In genomic region chr5:54985301-54986268, GRCh38 we compare ENCODE assay signal across 9 cellular contexts. TPM values are rescaled to one million over a fixed set of nuclear protein-coding genes. Genes with fewer than 3 reads are reported as not detected.
DNase-seq lines count a peak whose midpoint lies in the region; ATAC-seq, FAIRE-seq and TF ChIP-seq lines count a peak whose summit lies in the region.
"Had no signal": no experiment of that assay in that cellular context is flagged by ENCODE, and none has a peak within 500 bp of the region (broad histone marks: within the 10 kb centered on the region; RNA-seq: fewer than 3 reads in every experiment).

TSS of gene ESM1 (minus strand) at chr5:54985593. CDS start at chr5:54985517, 76 bp downstream.

- peak within 1 kb of the TSS; percentile 53 for H3K4ac ChIP-seq in IMR-90 (ENCODE audit: low read depth, low read length)

- no peak for TF ChIP-seq POLR2A in IMR-90 (IDR thresholded peaks at IDR 0.05; ENCODE audit: low read depth, low read length)

- POLR2A ChIA-PET in CD8-positive, alpha-beta memory T cell (lab: Charles Lee), result no interaction called here
- POLR2A ChIA-PET in IMR-90 (lab: Charles Lee; ENCODE audit: unreplicated experiment), result no interaction called here

- H3K27me3 ChIP-seq in CD8-positive, alpha-beta memory T cell (ENCODE audit: insufficient read depth, low read length, poor library complexity, severe bottlenecking), result no peaks in the 10 kb centered on the region
- H3K27me3 ChIP-seq in IMR-90 (ENCODE audit: control insufficient read depth, insufficient read depth, low read length), result peaks cover 2% of the 10 kb centered on the region; the same call in 1 of the 2 replicates

- H2AK9ac ChIP-seq in IMR-90 (replicated peaks; ENCODE audit: low read depth, low read length, poor library complexity), result peak within 1 kb of the TSS; percentile 38

- H3K14ac ChIP-seq in IMR-90 (replicated peaks; ENCODE audit: low read depth, low read length), result peak within 1 kb of the TSS; percentile 65

- peak within 1 kb of the TSS; percentile 73 for H2BK120ac ChIP-seq in IMR-90 (ENCODE audit: low read depth, low read length)

- H2BK20ac ChIP-seq in IMR-90 (ENCODE audit: low read depth, low read length), result peak within 1 kb of the TSS; percentile 56; the same call in 1 of the 2 replicates

- intact Hi-C loops in IMR-90 (cut with micrococcal nuclease), result no loop called here

- no peaks in the 10 kb centered on the region for H3K36me3 Mint-ChIP-seq in CD8-positive, alpha-beta memory T cell
- H3K36me3 Mint-ChIP-seq in natural killer cell treated with Interleukin-12 subunit alpha and Interleukin-12 subunit beta and Interleukin-15 and Interleukin-18, amount 100 ng/mL, for 72 hours, result no peaks in the 10 kb centered on the region

- peak within 1 kb of the TSS; percentile 46; the same call in 1 of the 2 replicates for H3K18ac ChIP-seq in IMR-90 (ENCODE audit: low read depth, low read length)

- H3K4me2 ChIP-seq in IMR-90 (ENCODE audit: low read depth, low read length), result peak within 1 kb of the TSS; percentile 75

- no peak within 1 kb of the TSS for H2BK5ac ChIP-seq in IMR-90 (ENCODE audit: low read depth, low read length, poor library complexity, severe bottlenecking)

- no peak within 1 kb of the TSS for H3K56ac ChIP-seq in IMR-90 (ENCODE audit: extremely low read depth, insufficient read depth, low read length)

- H3K4me1 ChIP-seq in CD8-positive, alpha-beta memory T cell (ENCODE audit: insufficient read depth, low read length), result peaks cover 42% of the 10 kb centered on the region
- peaks cover 12% of the 10 kb centered on the region for H3K4me1 ChIP-seq in IMR-90 (ENCODE audit: control insufficient read depth, insufficient read depth, low read length)

- ATAC-seq in IMR-90 (ENCODE audit: low read depth), result peak; percentile 84
- ATAC-seq in natural killer cell treated with Interleukin-12 subunit alpha and Interleukin-12 subunit beta and Interleukin-15 and Interleukin-18, amount 100 ng/mL, for 72 hours, result peak; percentile 53 to 67
- no peak for ATAC-seq in GM18858 (IDR thresholded peaks at IDR 0.05; ENCODE audit: unreplicated experiment)
- ATAC-seq in GM21360 (IDR thresholded peaks at IDR 0.05; ENCODE audit: unreplicated experiment), result no peak

- no peak within 1 kb of the TSS for H3K27ac ChIP-seq in CD8-positive, alpha-beta memory T cell (ENCODE audit: low read depth, low read length)
- H3K27ac ChIP-seq in IMR-90 (ENCODE audit: insufficient read depth, low read length) (no peak within 1 kb of the TSS), coronary artery (no peak within 1 kb of the TSS)

- no peak for FAIRE-seq in D721Med (lab: Jason Lieb, UNC)

- H2AFZ ChIP-seq in IMR-90 (replicated peaks; ENCODE audit: low read length, poor library complexity), result peak within 1 kb of the TSS; percentile 72

- H3K36me3 ChIP-seq in CD8-positive, alpha-beta memory T cell (ENCODE audit: insufficient read depth, low read length), result no peaks in the 10 kb centered on the region
- H3K36me3 ChIP-seq in IMR-90 (ENCODE audit: control insufficient read depth, insufficient read depth, low read length), result no peaks in the 10 kb centered on the region

- peaks cover 65 to 82% (median 67%) of the 10 kb centered on the region in 3 donors for H3K4me1 Mint-ChIP-seq in CD8-positive, alpha-beta memory T cell
- H3K4me1 Mint-ChIP-seq in natural killer cell treated with Interleukin-12 subunit alpha and Interleukin-12 subunit beta and Interleukin-15 and Interleukin-18, amount 100 ng/mL, for 72 hours (ENCODE audit: low read depth in 2 of 2), result peaks cover 60 to 70% of the 10 kb centered on the region in 2 donors

- peaks cover 10% of the 10 kb centered on the region for H3K9me1 ChIP-seq in IMR-90 (ENCODE audit: insufficient read depth, low read length)

- TF ChIP-seq CTCF in IMR-90 (conservative IDR thresholded peaks at IDR 0.05; ENCODE audit: low read depth, low read length) (no peak), coronary artery (IDR thresholded peaks at IDR 0.05) (no peak), D721Med (IDR thresholded peaks at IDR 0.05; ENCODE audit: insufficient read depth, missing control alignments) (no peak)

- CTCF ChIA-PET in CD8-positive, alpha-beta memory T cell (lab: Charles Lee), result interaction anchor here (1.0 kb wide), 1 partner anchor 25 kb away, joined by 3 read pairs; no protein-coding TSS in a partner anchor
- CTCF ChIA-PET in IMR-90 (lab: Yijun Ruan, JAX), result interaction anchor here (0.6 to 1.1 kb wide), 3 partner anchors 14 to 710 kb away, joined by 3 to 4 read pairs (median 3); no protein-coding TSS in a partner anchor

- peak within 1 kb of the TSS; percentile 40; the same call in 1 of the 2 replicates for H4K91ac ChIP-seq in IMR-90 (ENCODE audit: insufficient read depth, low read depth, low read length)

- H3K4me3 Mint-ChIP-seq in CD8-positive, alpha-beta memory T cell, result peak within 1 kb of the TSS; percentile 9 to 69 (median 60)
- H3K4me3 Mint-ChIP-seq in natural killer cell treated with Interleukin-12 subunit alpha and Interleukin-12 subunit beta and Interleukin-15 and Interleukin-18, amount 100 ng/mL, for 72 hours, result peak within 1 kb of the TSS; percentile 80

- peak within 1 kb of the TSS; percentile 70; the same call in 1 of the 2 replicates for H4K5ac ChIP-seq in IMR-90 (ENCODE audit: low read depth, low read length)

- dilution Hi-C loops in IMR-90 (cut with HindIII; ENCODE audit: low sequenced_read_pairs, unreplicated experiment), result no loop called here

- no peaks in the 10 kb centered on the region for H4K20me1 ChIP-seq in IMR-90 (ENCODE audit: insufficient read depth, low read length)

- H3K27ac Mint-ChIP-seq in CD8-positive, alpha-beta memory T cell, result peak within 1 kb of the TSS in 6 of 8 donors; percentile 6 to 71 (median 51)
- peak within 1 kb of the TSS; percentile 56 to 85 for H3K27ac Mint-ChIP-seq in natural killer cell treated with Interleukin-12 subunit alpha and Interleukin-12 subunit beta and Interleukin-15 and Interleukin-18, amount 100 ng/mL, for 72 hours

- no peaks in the 10 kb centered on the region for H3K27me3 Mint-ChIP-seq in CD8-positive, alpha-beta memory T cell
- no peaks in the 10 kb centered on the region for H3K27me3 Mint-ChIP-seq in natural killer cell treated with Interleukin-12 subunit alpha and Interleukin-12 subunit beta and Interleukin-15 and Interleukin-18, amount 100 ng/mL, for 72 hours

- no peak within 1 kb of the TSS for H3K4me3 ChIP-seq in CD8-positive, alpha-beta memory T cell (ENCODE audit: low read length)
- peak within 1 kb of the TSS; percentile 5; the same call in 1 of the 2 replicates for H3K4me3 ChIP-seq in IMR-90 (ENCODE audit: insufficient read depth, low read depth, low read length)
- peak within 1 kb of the TSS; percentile 23 for H3K4me3 ChIP-seq in coronary artery

- no peak for DNase-seq in CD8-positive, alpha-beta memory T cell
- peak; percentile 87 for DNase-seq in IMR-90
- no peak for DNase-seq in coronary artery (ENCODE audit: low spot score)
- DNase-seq in natural killer cell treated with Interleukin-12 subunit alpha and Interleukin-12 subunit beta and Interleukin-15 and Interleukin-18, amount 100 ng/mL, for 72 hours (ENCODE audit: low spot score), result no peak
- DNase-seq in SKM-1 (lab: John Stamatoyannopoulos, UW; ENCODE audit: unreplicated experiment), result no peak
- DNase-seq in D721Med (ENCODE audit: insufficient read length, low spot score), result no peak
- DNase-seq: activated naive CD4-positive, alpha-beta T cell treated with anti-CD3 and anti-CD28 coated beads, Interleukin-2, amount 50 U/mL, for 16 hours had no signal

- in situ Hi-C loops in IMR-90 (cut with MboI; ENCODE audit: low sequenced_read_pairs), result no loop called here

- BruUV-seq in IMR-90 (replicated peaks; lab: Mats Ljungman, UMichigan), result no TSS peak

- peak within 1 kb of the TSS; percentile 3; the same call in 1 of the 2 replicates for H3K23ac ChIP-seq in IMR-90 (ENCODE audit: low read depth, low read length)

- peak within 1 kb of the TSS in 1 of 2 experiments; percentile 27; a peak in 1 of 4 replicates for H4K8ac ChIP-seq in IMR-90 (ENCODE audit: low read depth in 2 of 2, low read length in 2 of 2)

- H3K9me3 Mint-ChIP-seq in CD8-positive, alpha-beta memory T cell, result no peaks in the 10 kb centered on the region
- H3K9me3 Mint-ChIP-seq in natural killer cell treated with Interleukin-12 subunit alpha and Interleukin-12 subunit beta and Interleukin-15 and Interleukin-18, amount 100 ng/mL, for 72 hours, result no peaks in the 10 kb centered on the region

- peak within 1 kb of the TSS; percentile 79; the same call in 2 of the 3 replicates for H2BK15ac ChIP-seq in IMR-90 (ENCODE audit: low read depth, low read length)

- H3K9me3 ChIP-seq in CD8-positive, alpha-beta memory T cell (ENCODE audit: low read length), result no peaks in the 10 kb centered on the region
- H3K9me3 ChIP-seq in IMR-90 (ENCODE audit: control insufficient read depth, insufficient read depth, low read length), result no peaks in the 10 kb centered on the region

- TF ChIP-seq RAD21 in IMR-90 (IDR thresholded peaks at IDR 0.05; ENCODE audit: low read length), result no peak

- peak within 1 kb of the TSS; percentile 50 for H2AK5ac ChIP-seq in IMR-90 (ENCODE audit: low read depth, low read length)

- H3K79me1 ChIP-seq in IMR-90 (ENCODE audit: low read depth in 1 of 2, low read length in 2 of 2), result no peaks in the 10 kb centered on the region

- H3K9ac ChIP-seq in IMR-90 (ENCODE audit: low read depth, low read length), result no peak within 1 kb of the TSS

- 27% methylated on average over 13 of the region's 26 CpGs; no CpG with 5 or more reads in 1 of the 2 experiments for WGBS in IMR-90 (ENCODE audit: extremely low coverage in 2 of 2, insufficient read length in 1 of 2), 2 experiments

TF ChIP-seq in IMR-90, 13 proteins besides CTCF, POLR2A, EP300 and RAD21:
- 0 out of 2 replicates have a peak, but pooled peaks have one; percentile 30 for TF ChIP-seq FOS (IDR thresholded peaks at IDR 0.05; ENCODE audit: low read depth, low read length)
- no peak for TF ChIP-seq CEBPB (IDR thresholded peaks at IDR 0.05; ENCODE audit: low read depth, low read length)
- 0 out of 2 replicates have a peak, but pooled peaks have one; percentile 38 for TF ChIP-seq MXI1 (IDR thresholded peaks at IDR 0.05; ENCODE audit: borderline replicate concordance, low read depth, low read length)

RNA-seq across cellular contexts. Expression of gene ESM1, which starts in this region (rescaled TPM):
- total RNA-seq in CD8-positive, alpha-beta memory T cell, result under 1 TPM; 0.20 to 0.37 TPM
- polyA plus RNA-seq in CD8-positive, alpha-beta memory T cell, result 1.7 TPM
- total RNA-seq in IMR-90 (2012; rRNA removed), result 8.9 and 10.2 TPM in 2 replicates
- 5.6 and 7.1 TPM in 2 replicates for polyA plus RNA-seq in IMR-90 (2012; rRNA removed)
- 2.3 and 4.2 TPM in 2 replicates for polyA plus RNA-seq in IMR-90 (2012; cell fraction: cytosol; rRNA removed)
- polyA plus RNA-seq in IMR-90 (2012; cell fraction: nucleus; rRNA removed; ENCODE audit: low replicate concordance), result 0.29 and 1.0 TPM in 2 replicates
- total RNA-seq in natural killer cell treated with Interleukin-12 subunit alpha and Interleukin-12 subunit beta and Interleukin-15 and Interleukin-18, amount 100 ng/mL, for 72 hours, result under 1 TPM in 1 of 2 donors, not detected in 1; 0.73 TPM

Comparison
In these comparisons a context has a peak if more than half of its experiments do, and no peak if none do; other contexts are left out.
1. Peak in ATAC-seq in natural killer cell treated with Interleukin-12 subunit alpha and Interleukin-12 subunit beta and Interleukin-15 and Interleukin-18, amount 100 ng/mL, for 72 hours; RNA of the gene not detected or under 1 TPM.